In genomic region chr3:175234075-175234474, GRCh38 we compare ENCODE assay signal across 36 cellular contexts.
"Had no signal": no experiment of that assay in that cellular context is flagged by ENCODE, and none has a peak within 500 bp of the region (broad histone marks: within the 10 kb centered on the region; RNA-seq: fewer than 3 reads in every experiment).

No MANE protein-coding gene starts in this region.

- H3K4me1 ChIP-seq: adrenal gland, colonic mucosa, SJSA1 had no signal

- H3K27me3 ChIP-seq: adrenal gland, colonic mucosa, MG63, SJSA1 had no signal

- H3K36me3 ChIP-seq: adrenal gland, colonic mucosa, MG63, SJSA1 had no signal

- H3K4me2 ChIP-seq: SK-N-SH had no signal

- H3K9me3 ChIP-seq: adrenal gland, colonic mucosa, MG63, SJSA1, SK-N-SH had no signal

- H3K4me3 ChIP-seq: adrenal gland, colonic mucosa, MG63, SJSA1 had no signal

- H3K4me1 Mint-ChIP-seq: activated CD4-positive, alpha-beta T cell treated with anti-CD3 and anti-CD28 coated beads for 36 hours; activated CD4-positive, alpha-beta T cell treated with anti-CD3 and anti-CD28 coated beads, Interleukin-2, amount 10 ng/mL, durations not matched to agents 7 days and 5 days; activated CD8-positive, alpha-beta memory T cell treated with anti-CD3 and anti-CD28 coated beads, Interleukin-2, amount 10 ng/mL, durations not matched to agents 7 days and 5 days; activated naive CD4-positive, alpha-beta T cell treated with anti-CD3 and anti-CD28 coated beads, Interleukin-2, amount 50 U/mL, for 24 hours; WTC11 had no signal

- H3K9me3 Mint-ChIP-seq: activated CD4-positive, alpha-beta memory T cell treated with anti-CD3 and anti-CD28 coated beads for 36 hours; activated CD4-positive, alpha-beta T cell treated with anti-CD3 and anti-CD28 coated beads, Interleukin-2, amount 10 ng/mL, durations not matched to agents 7 days and 5 days; activated naive CD4-positive, alpha-beta T cell treated with anti-CD3 and anti-CD28 coated beads, Interleukin-2, amount 50 U/mL, for 24 hours; activated T-helper 2 cell treated with anti-CD3 and anti-CD28 coated beads, Interferon-gamma antibody, Interleukin-2, Interleukin-4, amounts not matched to agents 10 μg/mL and 5 μg/mL and 100 μg/mL, durations not matched to agents 14 hours and 24 hours and 36 hours; brain; T-helper 1 cell treated with Interleukin-12 subunit alpha and Interleukin-12 subunit beta and Interleukin-4 antibody, amounts not matched to agents 30 μg/mL and 1 μg/mL, for 36 hours; T-helper 2 cell treated with Interferon-gamma antibody and Interleukin-4, amounts not matched to agents 5 μg/mL and 100 μg/mL, for 36 hours; WTC11 had no signal

- H3K4me3 Mint-ChIP-seq: activated CD4-positive, alpha-beta memory T cell treated with anti-CD3 and anti-CD28 coated beads for 36 hours; activated CD4-positive, alpha-beta T cell treated with anti-CD3 and anti-CD28 coated beads for 36 hours; activated CD4-positive, alpha-beta T cell treated with anti-CD3 and anti-CD28 coated beads, Interleukin-2, amount 10 ng/mL, durations not matched to agents 7 days and 5 days; activated CD8-positive, alpha-beta memory T cell treated with anti-CD3 and anti-CD28 coated beads, Interleukin-2, amount 10 ng/mL, durations not matched to agents 7 days and 5 days; activated naive CD4-positive, alpha-beta T cell treated with anti-CD3 and anti-CD28 coated beads, Interleukin-2, amount 50 U/mL, for 24 hours; activated T-cell treated with anti-CD3 and anti-CD28 coated beads, Interleukin-2, amount 50 U/mL, for 72 hours; brain; T-helper 1 cell treated with Interleukin-12 subunit alpha and Interleukin-12 subunit beta and Interleukin-4 antibody, amounts not matched to agents 30 μg/mL and 1 μg/mL, for 36 hours; T-helper 2 cell treated with Interferon-gamma antibody and Interleukin-4, amounts not matched to agents 5 μg/mL and 100 μg/mL, for 36 hours; WTC11 had no signal

- DNase-seq: activated CD4-positive, alpha-beta memory T cell treated with anti-CD3 and anti-CD28 coated beads for 36 hours; activated CD4-positive, alpha-beta T cell treated with anti-CD3 and anti-CD28 coated beads for 36 hours; activated CD4-positive, alpha-beta T cell treated with anti-CD3 and anti-CD28 coated beads, Interleukin-2, amount 10 ng/mL, durations not matched to agents 7 days and 5 days; activated CD8-positive, alpha-beta memory T cell treated with anti-CD3 and anti-CD28 coated beads for 24 hours; activated CD8-positive, alpha-beta memory T cell treated with anti-CD3 and anti-CD28 coated beads, Interleukin-2, amount 10 ng/mL, durations not matched to agents 7 days and 5 days; activated CD8-positive, alpha-beta memory T cell treated with anti-CD3 and anti-CD28 coated beads, Interleukin-2, amount 50 U/mL, for 48 hours; activated gamma-delta T cell; activated naive CD4-positive, alpha-beta T cell treated with Interleukin-2 at 50 U/mL for 16 hours; activated T-cell treated with anti-CD3 and anti-CD28 coated beads, Interleukin-2, amount 50 U/mL, for 72 hours; adrenal gland; anterior cingulate cortex; colonic mucosa; Kasumi-1; KBM-7; MG63; MV-4-11; NCI-H1092; NCI-H1436 treated with DMSO at 0.1 percent for 48 hours; NCI-H1694 treated with DMSO at 0.1 percent for 48 hours; NCI-H2029 treated with DMSO at 0.1 percent for 48 hours; NCI-H2107; NCI-H2171; NCI-H226; NCI-H524 treated with DMSO at 0.1 percent for 48 hours; NCI-H748 treated with DMSO at 0.1 percent for 48 hours; SHP77 treated with DMSO at 0.1 percent for 48 hours; SK-N-SH had no signal

- H3K27ac ChIP-seq: adrenal gland, colonic mucosa, SJSA1 had no signal

- ATAC-seq: activated CD4-positive, alpha-beta T cell treated with anti-CD3 and anti-CD28 coated beads for 36 hours; activated CD4-positive, CD25-positive, alpha-beta regulatory T cell treated with anti-CD3 and anti-CD28 coated beads, Interleukin-2, amount 50 U/mL, for 24 hours; activated CD8-positive, alpha-beta memory T cell treated with anti-CD3 and anti-CD28 coated beads, Interleukin-2, amount 10 ng/mL, durations not matched to agents 7 days and 5 days; activated T-cell treated with anti-CD3 and anti-CD28 coated beads, Interleukin-2, amount 50 U/mL, for 72 hours; Panc1; WTC11 had no signal

- H3K27ac Mint-ChIP-seq: activated CD4-positive, alpha-beta memory T cell treated with anti-CD3 and anti-CD28 coated beads for 36 hours; activated CD4-positive, alpha-beta T cell treated with anti-CD3 and anti-CD28 coated beads for 36 hours; activated CD4-positive, alpha-beta T cell treated with anti-CD3 and anti-CD28 coated beads, Interleukin-2, amount 10 ng/mL, durations not matched to agents 7 days and 5 days; activated CD8-positive, alpha-beta memory T cell treated with anti-CD3 and anti-CD28 coated beads, Interleukin-2, amount 10 ng/mL, durations not matched to agents 7 days and 5 days; activated naive CD4-positive, alpha-beta T cell treated with anti-CD3 and anti-CD28 coated beads, Interleukin-2, amount 50 U/mL, for 24 hours; activated T-cell treated with anti-CD3 and anti-CD28 coated beads, Interleukin-2, amount 50 U/mL, for 72 hours; activated T-helper 2 cell treated with anti-CD3 and anti-CD28 coated beads, Interferon-gamma antibody, Interleukin-2, Interleukin-4, amounts not matched to agents 10 μg/mL and 5 μg/mL and 100 μg/mL, durations not matched to agents 14 hours and 24 hours and 36 hours; brain; T-helper 1 cell treated with Interleukin-12 subunit alpha and Interleukin-12 subunit beta and Interleukin-4 antibody, amounts not matched to agents 30 μg/mL and 1 μg/mL, for 36 hours; T-helper 2 cell treated with Interferon-gamma antibody and Interleukin-4, amounts not matched to agents 5 μg/mL and 100 μg/mL, for 36 hours; WTC11 had no signal

- H3K27me3 Mint-ChIP-seq: activated CD4-positive, alpha-beta memory T cell treated with anti-CD3 and anti-CD28 coated beads for 36 hours; activated CD4-positive, alpha-beta T cell treated with anti-CD3 and anti-CD28 coated beads for 36 hours; activated CD4-positive, alpha-beta T cell treated with anti-CD3 and anti-CD28 coated beads, Interleukin-2, amount 10 ng/mL, durations not matched to agents 7 days and 5 days; activated CD8-positive, alpha-beta memory T cell treated with anti-CD3 and anti-CD28 coated beads, Interleukin-2, amount 10 ng/mL, durations not matched to agents 7 days and 5 days; activated naive CD4-positive, alpha-beta T cell treated with anti-CD3 and anti-CD28 coated beads, Interleukin-2, amount 50 U/mL, for 24 hours had no signal

- H3K9ac ChIP-seq: SK-N-SH had no signal

- H3K9me2 ChIP-seq: SK-N-SH had no signal

- H3K36me3 Mint-ChIP-seq: activated CD4-positive, alpha-beta memory T cell treated with anti-CD3 and anti-CD28 coated beads for 36 hours; activated CD8-positive, alpha-beta memory T cell treated with anti-CD3 and anti-CD28 coated beads, Interleukin-2, amount 10 ng/mL, durations not matched to agents 7 days and 5 days; activated naive CD4-positive, alpha-beta T cell treated with anti-CD3 and anti-CD28 coated beads, Interleukin-2, amount 50 U/mL, for 24 hours; brain; WTC11 had no signal
